In genomic region chr6:32127717-32128592, GRCh38 we compare ENCODE assay signal across 1 cellular context.
TF ChIP-seq lines count a peak whose summit lies in the region.

ATF6B (minus strand) TSS chr6:32128246; CDS start chr6:32128207, 39 bp downstream.

TF ChIP-seq in K562, 482 proteins besides CTCF, POLR2A, EP300 and RAD21 (continued from another document and continues in another):
- TF ChIP-seq, protein P1, sequence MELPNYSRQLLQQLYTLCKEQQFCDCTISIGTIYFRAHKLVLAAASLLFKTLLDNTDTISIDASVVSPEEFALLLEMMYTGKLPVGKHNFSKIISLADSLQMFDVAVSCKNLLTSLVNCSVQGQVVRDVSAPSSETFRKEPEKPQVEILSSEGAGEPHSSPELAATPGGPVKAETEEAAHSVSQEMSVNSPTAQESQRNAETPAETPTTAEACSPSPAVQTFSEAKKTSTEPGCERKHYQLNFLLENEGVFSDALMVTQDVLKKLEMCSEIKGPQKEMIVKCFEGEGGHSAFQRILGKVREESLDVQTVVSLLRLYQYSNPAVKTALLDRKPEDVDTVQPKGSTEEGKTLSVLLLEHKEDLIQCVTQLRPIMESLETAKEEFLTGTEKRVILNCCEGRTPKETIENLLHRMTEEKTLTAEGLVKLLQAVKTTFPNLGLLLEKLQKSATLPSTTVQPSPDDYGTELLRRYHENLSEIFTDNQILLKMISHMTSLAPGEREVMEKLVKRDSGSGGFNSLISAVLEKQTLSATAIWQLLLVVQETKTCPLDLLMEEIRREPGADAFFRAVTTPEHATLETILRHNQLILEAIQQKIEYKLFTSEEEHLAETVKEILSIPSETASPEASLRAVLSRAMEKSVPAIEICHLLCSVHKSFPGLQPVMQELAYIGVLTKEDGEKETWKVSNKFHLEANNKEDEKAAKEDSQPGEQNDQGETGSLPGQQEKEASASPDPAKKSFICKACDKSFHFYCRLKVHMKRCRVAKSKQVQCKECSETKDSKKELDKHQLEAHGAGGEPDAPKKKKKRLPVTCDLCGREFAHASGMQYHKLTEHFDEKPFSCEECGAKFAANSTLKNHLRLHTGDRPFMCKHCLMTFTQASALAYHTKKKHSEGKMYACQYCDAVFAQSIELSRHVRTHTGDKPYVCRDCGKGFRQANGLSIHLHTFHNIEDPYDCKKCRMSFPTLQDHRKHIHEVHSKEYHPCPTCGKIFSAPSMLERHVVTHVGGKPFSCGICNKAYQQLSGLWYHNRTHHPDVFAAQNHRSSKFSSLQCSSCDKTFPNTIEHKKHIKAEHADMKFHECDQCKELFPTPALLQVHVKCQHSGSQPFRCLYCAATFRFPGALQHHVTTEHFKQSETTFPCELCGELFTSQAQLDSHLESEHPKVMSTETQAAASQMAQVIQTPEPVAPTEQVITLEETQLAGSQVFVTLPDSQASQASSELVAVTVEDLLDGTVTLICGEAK (IDR thresholded peaks at IDR 0.05): peak; percentile 62
- TF ChIP-seq, protein P1 (CRISPR knock-in tag; IDR thresholded peaks at IDR 0.05): no peak
- TF ChIP-seq ZNF717 (CRISPR knock-in tag; IDR thresholded peaks at IDR 0.05) (no peak), MAX (CRISPR knock-in tag; IDR thresholded peaks at IDR 0.05) (no peak; the same call in 1 of the 2 replicates), TAF9B (IDR thresholded peaks at IDR 0.05; ENCODE audit: partially characterized antibody) (no peak), HDAC6 (IDR thresholded peaks at IDR 0.05; ENCODE audit: low read depth, low read length) (no peak), RBM17 (IDR thresholded peaks at IDR 0.05; ENCODE audit: borderline replicate concordance, low read depth, low read length) (no peak), DMBX1 (CRISPR knock-in tag; IDR thresholded peaks at IDR 0.05; ENCODE audit: borderline replicate concordance) (no peak), ZNF764 (CRISPR knock-in tag; IDR thresholded peaks at IDR 0.05; ENCODE audit: low read depth) (no peak), SMAD1 (IDR thresholded peaks at IDR 0.05; ENCODE audit: low read depth, low read length, partially characterized antibody) (no peak), ZBTB12 (CRISPR knock-in tag; IDR thresholded peaks at IDR 0.05) (no peak), MAFG (tag; conservative IDR thresholded peaks at IDR 0.05) (peak; percentile 74), SMAD4 (CRISPR knock-in tag; conservative IDR thresholded peaks at IDR 0.05) (no peak), ZNF507 (tag; conservative IDR thresholded peaks at IDR 0.05) (no peak), USF1 (CRISPR knock-in tag; IDR thresholded peaks at IDR 0.05) (peak; percentile 92), ZNF347 (CRISPR knock-in tag; IDR thresholded peaks at IDR 0.05; ENCODE audit: low read depth) (no peak), GMEB1 (CRISPR knock-in tag; IDR thresholded peaks at IDR 0.05) (no peak), FOSL1 (tag; conservative IDR thresholded peaks at IDR 0.05) (peak; percentile 58), STAT5A (IDR thresholded peaks at IDR 0.05; ENCODE audit: borderline replicate concordance, low read length) (no peak), PHF21A (IDR thresholded peaks at IDR 0.05; ENCODE audit: borderline replicate concordance, low read depth) (no peak), ZNF551 (CRISPR knock-in tag; IDR thresholded peaks at IDR 0.05) (no peak), ZNF766 (CRISPR knock-in tag; conservative IDR thresholded peaks at IDR 0.05) (no peak), RCOR1 (IDR thresholded peaks at IDR 0.05; ENCODE audit: borderline replicate concordance in 1 of 2, low read depth in 2 of 2, low read length in 2 of 2) (no peak; a peak in 1 of 4 replicates), SUPT5H (IDR thresholded peaks at IDR 0.05) (peak; percentile 87), ARID2 (IDR thresholded peaks at IDR 0.05) (no peak), CBX1 (IDR thresholded peaks at IDR 0.05; ENCODE audit: low read depth) (peak; percentile 59; the same call in 1 of the 2 replicates), CBFA2T3 (IDR thresholded peaks at IDR 0.05) (no peak), MAZ (CRISPR knock-in tag; conservative IDR thresholded peaks at IDR 0.05 in 1 of 2, IDR thresholded peaks at IDR 0.05 in 1 of 2) (peak; percentile 69 to 81), IRF9 (tag; IDR thresholded peaks at IDR 0.05) (no peak), ELF2 (CRISPR knock-in tag; IDR thresholded peaks at IDR 0.05) (peak; percentile 77; the same call in 1 of the 2 replicates), GATAD2B (IDR thresholded peaks at IDR 0.05; ENCODE audit: borderline replicate concordance) (no peak)
- TF ChIP-seq, protein P2, sequence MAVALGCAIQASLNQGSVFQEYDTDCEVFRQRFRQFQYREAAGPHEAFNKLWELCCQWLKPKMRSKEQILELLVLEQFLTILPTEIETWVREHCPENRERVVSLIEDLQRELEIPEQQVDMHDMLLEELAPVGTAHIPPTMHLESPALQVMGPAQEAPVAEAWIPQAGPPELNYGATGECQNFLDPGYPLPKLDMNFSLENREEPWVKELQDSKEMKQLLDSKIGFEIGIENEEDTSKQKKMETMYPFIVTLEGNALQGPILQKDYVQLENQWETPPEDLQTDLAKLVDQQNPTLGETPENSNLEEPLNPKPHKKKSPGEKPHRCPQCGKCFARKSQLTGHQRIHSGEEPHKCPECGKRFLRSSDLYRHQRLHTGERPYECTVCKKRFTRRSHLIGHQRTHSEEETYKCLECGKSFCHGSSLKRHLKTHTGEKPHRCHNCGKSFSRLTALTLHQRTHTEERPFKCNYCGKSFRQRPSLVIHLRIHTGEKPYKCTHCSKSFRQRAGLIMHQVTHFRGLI (CRISPR knock-in tag; IDR thresholded peaks at IDR 0.05): no peak
- TF ChIP-seq, protein P3, sequence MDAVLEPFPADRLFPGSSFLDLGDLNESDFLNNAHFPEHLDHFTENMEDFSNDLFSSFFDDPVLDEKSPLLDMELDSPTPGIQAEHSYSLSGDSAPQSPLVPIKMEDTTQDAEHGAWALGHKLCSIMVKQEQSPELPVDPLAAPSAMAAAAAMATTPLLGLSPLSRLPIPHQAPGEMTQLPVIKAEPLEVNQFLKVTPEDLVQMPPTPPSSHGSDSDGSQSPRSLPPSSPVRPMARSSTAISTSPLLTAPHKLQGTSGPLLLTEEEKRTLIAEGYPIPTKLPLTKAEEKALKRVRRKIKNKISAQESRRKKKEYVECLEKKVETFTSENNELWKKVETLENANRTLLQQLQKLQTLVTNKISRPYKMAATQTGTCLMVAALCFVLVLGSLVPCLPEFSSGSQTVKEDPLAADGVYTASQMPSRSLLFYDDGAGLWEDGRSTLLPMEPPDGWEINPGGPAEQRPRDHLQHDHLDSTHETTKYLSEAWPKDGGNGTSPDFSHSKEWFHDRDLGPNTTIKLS (IDR thresholded peaks at IDR 0.05; ENCODE audit: borderline replicate concordance, low read depth): no peak
- TF ChIP-seq, protein P4, sequence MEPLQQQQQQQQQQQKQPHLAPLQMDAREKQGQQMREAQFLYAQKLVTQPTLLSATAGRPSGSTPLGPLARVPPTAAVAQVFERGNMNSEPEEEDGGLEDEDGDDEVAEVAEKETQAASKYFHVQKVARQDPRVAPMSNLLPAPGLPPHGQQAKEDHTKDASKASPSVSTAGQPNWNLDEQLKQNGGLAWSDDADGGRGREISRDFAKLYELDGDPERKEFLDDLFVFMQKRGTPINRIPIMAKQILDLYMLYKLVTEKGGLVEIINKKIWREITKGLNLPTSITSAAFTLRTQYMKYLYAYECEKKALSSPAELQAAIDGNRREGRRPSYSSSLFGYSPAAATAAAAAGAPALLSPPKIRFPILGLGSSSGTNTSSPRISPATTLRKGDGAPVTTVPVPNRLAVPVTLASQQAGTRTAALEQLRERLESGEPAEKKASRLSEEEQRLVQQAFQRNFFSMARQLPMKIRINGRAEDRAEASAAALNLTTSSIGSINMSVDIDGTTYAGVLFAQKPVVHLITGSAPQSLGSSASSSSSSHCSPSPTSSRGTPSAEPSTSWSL (CRISPR knock-in tag; IDR thresholded peaks at IDR 0.05; ENCODE audit: borderline replicate concordance): no peak
- TF ChIP-seq, protein P5, sequence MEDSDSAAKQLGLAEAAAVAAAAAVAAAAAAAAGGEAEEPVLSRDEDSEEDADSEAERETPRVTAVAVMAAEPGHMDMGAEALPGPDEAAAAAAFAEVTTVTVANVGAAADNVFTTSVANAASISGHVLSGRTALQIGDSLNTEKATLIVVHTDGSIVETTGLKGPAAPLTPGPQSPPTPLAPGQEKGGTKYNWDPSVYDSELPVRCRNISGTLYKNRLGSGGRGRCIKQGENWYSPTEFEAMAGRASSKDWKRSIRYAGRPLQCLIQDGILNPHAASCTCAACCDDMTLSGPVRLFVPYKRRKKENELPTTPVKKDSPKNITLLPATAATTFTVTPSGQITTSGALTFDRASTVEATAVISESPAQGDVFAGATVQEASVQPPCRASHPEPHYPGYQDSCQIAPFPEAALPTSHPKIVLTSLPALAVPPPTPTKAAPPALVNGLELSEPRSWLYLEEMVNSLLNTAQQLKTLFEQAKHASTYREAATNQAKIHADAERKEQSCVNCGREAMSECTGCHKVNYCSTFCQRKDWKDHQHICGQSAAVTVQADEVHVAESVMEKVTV (CRISPR knock-in tag; IDR thresholded peaks at IDR 0.05): no peak
